Comparison of ENCODE assay signal across 23 cellular contexts in genomic region chr9:89457376-89457855, GRCh38. TPM values are rescaled to one million over a fixed set of nuclear protein-coding genes. Genes with fewer than 3 reads are reported as not detected.
DNase-seq lines count a peak whose midpoint lies in the region; ATAC-seq and TF ChIP-seq lines count a peak whose summit lies in the region.
"Had no signal": no experiment of that assay in that cellular context is flagged by ENCODE, and none has a peak within 500 bp of the region (broad histone marks: within the 10 kb centered on the region; RNA-seq: fewer than 3 reads in every experiment).

No MANE protein-coding gene starts in this region.

- no peak overlapping the region for H3K4me3 ChIP-seq in heart right ventricle
- H3K4me3 ChIP-seq: GM12878, hepatocyte, psoas muscle, thyroid gland had no signal

- peak overlapping the region; percentile 71 for H3K4me3 Mint-ChIP-seq in T-helper 1 cell treated with Interleukin-12 subunit alpha and Interleukin-12 subunit beta and Interleukin-4 antibody, amounts not matched to agents 30 μg/mL and 1 μg/mL, for 36 hours
- peak overlapping the region; percentile 84 for H3K4me3 Mint-ChIP-seq in CD4-positive, alpha-beta T cell
- peak overlapping the region; percentile 70 for H3K4me3 Mint-ChIP-seq in activated T-helper 17 cell treated with anti-CD3 and anti-CD28 coated beads, Interleukin-2, amount 50 U/mL, for 72 hours
- H3K4me3 Mint-ChIP-seq: HFFc6, memory B cell, natural killer cell had no signal

- H3K27me3 ChIP-seq in CD4-positive, alpha-beta T cell (ENCODE audit: control insufficient read depth, insufficient read depth, low read length): no peaks in the 10 kb centered on the region
- no peaks in the 10 kb centered on the region for H3K27me3 ChIP-seq in layer of hippocampus (ENCODE audit: control insufficient read depth, insufficient read depth, low read length)
- no peaks in the 10 kb centered on the region for H3K27me3 ChIP-seq in heart right ventricle
- H3K27me3 ChIP-seq: BE2C, hepatocyte, thyroid gland had no signal

- ATAC-seq in CD4-positive, alpha-beta T cell (ENCODE audit: poor library complexity): no peak
- ATAC-seq in activated T-helper 17 cell treated with anti-CD3 and anti-CD28 coated beads, Interleukin-2, amount 50 U/mL, for 72 hours (replicated peaks): peak; percentile 48
- no peak for ATAC-seq in GM18858 (IDR thresholded peaks at IDR 0.05; ENCODE audit: unreplicated experiment)
- ATAC-seq in heart right ventricle: no peak
- ATAC-seq: GM12878, natural killer cell, psoas muscle had no signal

- no peaks in the 10 kb centered on the region for H3K9me3 ChIP-seq in CD4-positive, alpha-beta T cell (ENCODE audit: control insufficient read depth, low read length)
- no peaks in the 10 kb centered on the region for H3K9me3 ChIP-seq in heart right ventricle
- H3K9me3 ChIP-seq: BE2C, psoas muscle, thyroid gland had no signal

- peaks cover 0 to 24% (median 0%) of the 10 kb centered on the region in 9 donors for H3K36me3 ChIP-seq in heart right ventricle
- H3K36me3 ChIP-seq: BE2C had no signal

- H3K4me1 ChIP-seq in heart right ventricle: peaks cover 0 to 63% (median 0%) of the 10 kb centered on the region in 9 donors

- peaks cover 68% of the 10 kb centered on the region for H3K36me3 Mint-ChIP-seq in T-helper 1 cell treated with Interleukin-12 subunit alpha and Interleukin-12 subunit beta and Interleukin-4 antibody, amounts not matched to agents 30 μg/mL and 1 μg/mL, for 36 hours (ENCODE audit: low read depth)
- H3K36me3 Mint-ChIP-seq in CD4-positive, alpha-beta T cell (ENCODE audit: low read depth): peaks cover 83% of the 10 kb centered on the region
- H3K36me3 Mint-ChIP-seq in activated T-helper 17 cell treated with anti-CD3 and anti-CD28 coated beads, Interleukin-2, amount 50 U/mL, for 72 hours (ENCODE audit: low read depth): peaks cover 96% of the 10 kb centered on the region
- H3K36me3 Mint-ChIP-seq: natural killer cell had no signal

- H3K4me1 Mint-ChIP-seq in T-helper 1 cell treated with Interleukin-12 subunit alpha and Interleukin-12 subunit beta and Interleukin-4 antibody, amounts not matched to agents 30 μg/mL and 1 μg/mL, for 36 hours (ENCODE audit: low read depth): peaks cover 84% of the 10 kb centered on the region
- peaks cover 93% of the 10 kb centered on the region for H3K4me1 Mint-ChIP-seq in CD4-positive, alpha-beta T cell (ENCODE audit: low read depth)
- H3K4me1 Mint-ChIP-seq in activated T-helper 17 cell treated with anti-CD3 and anti-CD28 coated beads, Interleukin-2, amount 50 U/mL, for 72 hours: peaks cover 66% of the 10 kb centered on the region

- peak overlapping the region; percentile 88 for H3K27ac Mint-ChIP-seq in T-helper 1 cell treated with Interleukin-12 subunit alpha and Interleukin-12 subunit beta and Interleukin-4 antibody, amounts not matched to agents 30 μg/mL and 1 μg/mL, for 36 hours
- H3K27ac Mint-ChIP-seq in CD4-positive, alpha-beta T cell: peak overlapping the region; percentile 96
- H3K27ac Mint-ChIP-seq in activated T-helper 17 cell treated with anti-CD3 and anti-CD28 coated beads, Interleukin-2, amount 50 U/mL, for 72 hours: peak overlapping the region; percentile 92
- H3K27ac Mint-ChIP-seq: HFFc6 had no signal

- POLR2A ChIA-PET in CD4-positive, alpha-beta T cell (lab: Charles Lee): interaction anchor here (0.7 to 6.0 kb wide), 22 partner anchors 8 to 91 kb away, joined by 3 to 44 read pairs (median 8); no protein-coding TSS in a partner anchor

- CTCF ChIA-PET in CD4-positive, alpha-beta T cell (lab: Charles Lee): interaction anchor here (1.0 to 6.1 kb wide), 4 partner anchors 13 to 91 kb away, joined by 3 to 29 read pairs (median 12); no protein-coding TSS in a partner anchor

- WGBS in heart right ventricle, 2 donors: 92 to 93% methylated on average over 9 of the region's 9 CpGs

- H3K27me3 Mint-ChIP-seq in T-helper 1 cell treated with Interleukin-12 subunit alpha and Interleukin-12 subunit beta and Interleukin-4 antibody, amounts not matched to agents 30 μg/mL and 1 μg/mL, for 36 hours (ENCODE audit: low read depth): no peaks in the 10 kb centered on the region
- no peaks in the 10 kb centered on the region for H3K27me3 Mint-ChIP-seq in CD4-positive, alpha-beta T cell
- no peaks in the 10 kb centered on the region for H3K27me3 Mint-ChIP-seq in activated T-helper 17 cell treated with anti-CD3 and anti-CD28 coated beads, Interleukin-2, amount 50 U/mL, for 72 hours
- H3K27me3 Mint-ChIP-seq: memory B cell had no signal

- no peak for DNase-seq in T-helper 1 cell
- DNase-seq in CD4-positive, alpha-beta T cell: no peak
- no peak for DNase-seq in NCI-H128 (lab: John Stamatoyannopoulos, UW; ENCODE audit: unreplicated experiment)
- no peak for DNase-seq in heart right ventricle
- DNase-seq: activated CD4-positive, CD25-positive, alpha-beta regulatory T cell treated with anti-CD3 and anti-CD28 coated beads, Interleukin-2, amount 50 U/mL, for 72 hours; BE2C; GF-D8; HFFc6; natural killer cell; NCI-H1048; NCI-H69; psoas muscle; SIG-M5; small intestine; thyroid gland had no signal

- H3K27ac ChIP-seq in CD4-positive, alpha-beta T cell (ENCODE audit: low read depth, low read length): peak overlapping the region; percentile 68
- H3K27ac ChIP-seq in layer of hippocampus (ENCODE audit: low read depth, low read length): peak overlapping the region; percentile 72
- H3K27ac ChIP-seq in heart right ventricle: peak overlapping the region in 1 of 10 donors; percentile 20
- H3K27ac ChIP-seq: 22Rv1, hepatocyte, psoas muscle, thyroid gland had no signal

- intact Hi-C loops in CD4-positive, alpha-beta T cell (cut with DNase I, micrococcal nuclease): loop anchor here in 1 of 2 experiments (2.0 kb wide), 3 partner anchors 13 to 65 kb away; no protein-coding TSS in a partner anchor
- intact Hi-C loops in heart right ventricle (cut with DNase I): no loop called here

- no peak for TF ChIP-seq CTCF in CD4-positive, alpha-beta T cell (IDR thresholded peaks at IDR 0.05)
- no peak for TF ChIP-seq CTCF in heart right ventricle (IDR thresholded peaks at IDR 0.05)

- H3K9me3 Mint-ChIP-seq in T-helper 1 cell treated with Interleukin-12 subunit alpha and Interleukin-12 subunit beta and Interleukin-4 antibody, amounts not matched to agents 30 μg/mL and 1 μg/mL, for 36 hours: no peaks in the 10 kb centered on the region
- no peaks in the 10 kb centered on the region for H3K9me3 Mint-ChIP-seq in CD4-positive, alpha-beta T cell
- H3K9me3 Mint-ChIP-seq in activated T-helper 17 cell treated with anti-CD3 and anti-CD28 coated beads, Interleukin-2, amount 50 U/mL, for 72 hours: no peaks in the 10 kb centered on the region
- H3K9me3 Mint-ChIP-seq: HFFc6, memory B cell, natural killer cell had no signal

RNA-seq across cellular contexts. Expression of gene SEMA4D, which starts 40.5 kb away (rescaled TPM):
- 100 to 1,000 TPM; 399 to 430 TPM for total RNA-seq in CD4-positive, alpha-beta T cell
- total RNA-seq in activated T-helper 17 cell treated with anti-CD3 and anti-CD28 coated beads, Interleukin-2, amount 50 U/mL, for 72 hours: 100 to 1,000 TPM; 167 to 263 TPM
- 10 to 100 TPM; 16.2 to 51.0 (median 21.3) TPM for total RNA-seq in heart right ventricle
- 1 to 10 TPM; 2.3 to 8.9 TPM for polyA plus RNA-seq in heart right ventricle
- total RNA-seq: HFFc6 had no signal
